Comparison of ENCODE assay signal across 20 cellular contexts in the genomic region with DNA sequence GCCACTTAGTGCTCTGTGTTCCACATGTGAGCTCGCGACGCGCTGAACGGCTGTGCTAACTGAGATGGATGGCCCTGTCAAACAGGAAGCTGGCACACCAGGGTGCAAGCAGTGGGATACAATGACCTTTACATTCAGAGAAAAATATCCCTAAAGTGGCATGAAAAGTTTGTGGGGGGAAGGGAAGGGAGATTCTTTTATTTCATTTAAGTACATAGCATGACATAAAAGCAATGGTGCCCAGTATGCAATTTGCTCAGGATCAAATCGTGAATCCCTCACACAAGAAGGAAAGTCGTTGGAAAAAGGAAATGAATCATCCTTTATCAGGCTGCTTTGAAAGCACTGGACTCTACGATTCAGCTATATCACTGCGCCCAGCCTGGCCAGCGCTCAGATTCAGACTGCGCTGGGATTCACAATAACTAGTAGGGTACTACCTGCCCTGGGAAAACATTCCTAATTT. TPM values are rescaled to one million over a fixed set of nuclear protein-coding genes. Genes with fewer than 3 reads are reported as not detected.
A peak's percentile ranks its signal among the peaks of the same experiment; 100 is the strongest.
DNase-seq lines count a peak whose midpoint lies in the region; ATAC-seq, FAIRE-seq and TF ChIP-seq lines count a peak whose summit lies in the region.
"Had no signal": no experiment of that assay in that cellular context is flagged by ENCODE, and none has a peak within 500 bp of the region (broad histone marks: within the 10 kb centered on the region; RNA-seq: fewer than 3 reads in every experiment).

No MANE protein-coding gene starts in this region.

- H3K4me1 ChIP-seq in upper lobe of left lung, result no peaks in the 10 kb centered on the region
- H3K4me1 ChIP-seq: uterus had no signal

- no peak for TF ChIP-seq CTCF in fibroblast of mammary gland (conservative IDR thresholded peaks at IDR 0.05; ENCODE audit: control insufficient read depth, insufficient read depth, low read depth, low read length)
- no peak for TF ChIP-seq CTCF in WERI-Rb-1 (IDR thresholded peaks at IDR 0.05; ENCODE audit: low read depth, low read length)
- TF ChIP-seq CTCF in upper lobe of left lung (IDR thresholded peaks at IDR 0.05), result no peak

- H3K27me3 ChIP-seq in WERI-Rb-1 (ENCODE audit: insufficient read depth, low read depth, severe bottlenecking), result no peaks in the 10 kb centered on the region
- H3K27me3 ChIP-seq in upper lobe of left lung, result no peaks in the 10 kb centered on the region
- H3K27me3 ChIP-seq: cardiac muscle cell, uterus had no signal

- peaks cover 37% of the 10 kb centered on the region for H3K27me3 Mint-ChIP-seq in T-helper 17 cell
- H3K27me3 Mint-ChIP-seq: stimulated activated memory B cell treated with anti-CD40 and anti-IgM and Interleukin-4, amounts not matched to agents 10 μg/mL and 1 μg/mL and 100 μg/mL, for 72 hours had no signal

- peak; percentile 84 for FAIRE-seq in RCC 7860 (lab: Jason Lieb, UNC)
- FAIRE-seq: D721Med, GM12878, GM19239 had no signal

- H3K4me3 ChIP-seq in fibroblast of mammary gland (ENCODE audit: control insufficient read depth, low read depth, low read length) (no peak overlapping the region), WERI-Rb-1 (ENCODE audit: low read depth, low read length) (no peak overlapping the region), upper lobe of left lung (no peak overlapping the region)
- H3K4me3 ChIP-seq: cardiac muscle cell, GM12878, GM23248, uterus had no signal

- ATAC-seq in T-helper 17 cell (no peak), upper lobe of left lung (ENCODE audit: low FRiP score in 2 of 2) (no peak)
- ATAC-seq: GM12878; stimulated activated memory B cell treated with anti-CD40 and anti-IgM and Interleukin-4, amounts not matched to agents 10 μg/mL and 1 μg/mL and 100 μg/mL, for 72 hours had no signal

- H3K36me3 Mint-ChIP-seq in T-helper 17 cell (ENCODE audit: low read depth), result no peaks in the 10 kb centered on the region
- H3K36me3 Mint-ChIP-seq: stimulated activated memory B cell treated with anti-CD40 and anti-IgM and Interleukin-4, amounts not matched to agents 10 μg/mL and 1 μg/mL and 100 μg/mL, for 72 hours had no signal

- no peak overlapping the region for H3K27ac Mint-ChIP-seq in T-helper 17 cell
- H3K27ac Mint-ChIP-seq: activated T-helper 2 cell treated with anti-CD3 and anti-CD28 coated beads, Interferon-gamma antibody, Interleukin-2, Interleukin-4, amounts not matched to agents 10 μg/mL and 5 μg/mL and 100 μg/mL, durations not matched to agents 14 hours and 24 hours and 36 hours; stimulated activated memory B cell treated with anti-CD40 and anti-IgM and Interleukin-4, amounts not matched to agents 10 μg/mL and 1 μg/mL and 100 μg/mL, for 72 hours had no signal

- no peak overlapping the region for H3K4me3 Mint-ChIP-seq in T-helper 17 cell
- H3K4me3 Mint-ChIP-seq: stimulated activated memory B cell treated with anti-CD40 and anti-IgM and Interleukin-4, amounts not matched to agents 10 μg/mL and 1 μg/mL and 100 μg/mL, for 72 hours had no signal

- H3K4me1 Mint-ChIP-seq in T-helper 17 cell, result no peaks in the 10 kb centered on the region
- H3K4me1 Mint-ChIP-seq: stimulated activated memory B cell treated with anti-CD40 and anti-IgM and Interleukin-4, amounts not matched to agents 10 μg/mL and 1 μg/mL and 100 μg/mL, for 72 hours had no signal

- H3K36me3 ChIP-seq in WERI-Rb-1 (peaks cover 31% of the 10 kb centered on the region), upper lobe of left lung (no peaks in the 10 kb centered on the region)
- H3K36me3 ChIP-seq: cardiac muscle cell, uterus had no signal

- H3K9me3 ChIP-seq in WERI-Rb-1 (ENCODE audit: severe bottlenecking), result no peaks in the 10 kb centered on the region
- H3K9me3 ChIP-seq in T-helper 17 cell (ENCODE audit: control insufficient read depth, low read length, poor library complexity, severe bottlenecking), result no peaks in the 10 kb centered on the region
- no peaks in the 10 kb centered on the region for H3K9me3 ChIP-seq in upper lobe of left lung
- H3K9me3 ChIP-seq: uterus had no signal

- no peak for TF ChIP-seq POLR2A in upper lobe of left lung (IDR thresholded peaks at IDR 0.05)

- H3K27ac ChIP-seq in WERI-Rb-1 (no peak overlapping the region), upper lobe of left lung (no peak overlapping the region)
- H3K27ac ChIP-seq: cardiac muscle cell, epithelial cell of prostate, GM23248, uterus had no signal

- DNase-seq in NCI-H510A treated with DMSO at 0.1 percent for 48 hours (lab: John Stamatoyannopoulos, UW) (peak; percentile 24), NCI-H510A (lab: John Stamatoyannopoulos, UW) (no peak), RCC 7860 (ENCODE audit: low spot score) (peak; percentile 77), fibroblast of mammary gland (ENCODE audit: low read depth) (peak; percentile 20), pulmonary artery endothelial cell (ENCODE audit: low read depth, low spot score) (peak; percentile 37), WERI-Rb-1 (no peak), T-helper 17 cell (no peak), upper lobe of left lung (no peak)
- DNase-seq: GM23248; NCI-H1930; stimulated activated CD4-positive, alpha-beta T cell treated with anti-CD3 and anti-CD28 coated beads, Interleukin-2, amount 100 ng/mL, for 24 hours; T-helper 1 cell; uterus had no signal

- WGBS in upper lobe of left lung, 2 donors, result 58 to 63% methylated on average over 11 of the region's 11 CpGs

- TF ChIP-seq EP300 in upper lobe of left lung (IDR thresholded peaks at IDR 0.05), result no peak

RNA-seq across cellular contexts. Expression of a gene that starts 26.0 kb away (rescaled TPM):
- 1.3 and 2.0 TPM in 2 replicates for total RNA-seq in pulmonary artery endothelial cell
- under 1 TPM; 0.05 to 0.29 TPM for total RNA-seq in T-helper 17 cell
- total RNA-seq in upper lobe of left lung, result 1 to 10 TPM; 1.7 to 9.4 (median 3.1) TPM

Comparison
In these comparisons a context has a peak if more than half of its experiments do, and no peak if none do; other contexts are left out.
1. DNase-seq: peak in NCI-H510A treated with DMSO at 0.1 percent for 48 hours (single experiment), RCC 7860 (single experiment), fibroblast of mammary gland (single experiment) and pulmonary artery endothelial cell (single experiment); none in NCI-H510A (single experiment), WERI-Rb-1 (single experiment), T-helper 17 cell (0 of 3) and upper lobe of left lung (0 of 2).